ENCODE assay signal across 1 cellular context in the genomic region with DNA sequence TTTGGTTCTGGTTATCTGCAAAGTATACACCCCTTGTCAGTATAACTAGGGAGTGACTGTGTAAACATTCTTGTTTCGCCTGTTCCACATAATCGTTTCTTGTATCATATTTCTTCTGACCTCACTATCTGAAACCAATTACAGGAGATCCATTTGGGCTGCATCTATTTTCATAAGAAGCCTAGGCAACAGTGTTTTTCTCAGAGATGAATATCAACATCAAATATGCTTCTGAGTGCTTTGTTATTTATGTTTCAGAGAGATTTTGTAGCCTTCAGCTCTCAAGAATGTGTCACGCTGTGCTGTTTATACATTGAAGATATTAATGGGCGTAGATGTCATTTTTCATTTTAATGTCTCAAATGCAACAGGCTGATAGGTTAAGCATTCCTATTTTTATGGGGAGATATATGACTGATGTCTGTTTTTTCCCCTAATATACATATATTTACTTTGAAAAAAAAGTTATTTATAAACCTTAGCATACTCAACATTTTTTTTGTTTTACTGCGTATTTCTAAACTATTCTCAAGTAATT.
TF ChIP-seq lines count a peak whose summit lies in the region.

No MANE protein-coding gene starts in this region.

TF ChIP-seq in HEK293, 187 proteins besides CTCF, POLR2A, EP300 and RAD21 (continued from another document and continues in another):
- TF ChIP-seq ZFP69B (tag by site-specific recombination; IDR thresholded peaks at IDR 0.05) (0 out of 2 replicates have a peak, but pooled peaks have one; percentile 55), ZNF585B (tag by site-specific recombination; IDR thresholded peaks at IDR 0.05) (no peak), ZBTB7A (tag by site-specific recombination; IDR thresholded peaks at IDR 0.05; ENCODE audit: low read depth) (no peak), ZNF24 (tag by site-specific recombination; IDR thresholded peaks at IDR 0.05) (peak; percentile 97), HOXD13 (CRISPR knock-in tag; IDR thresholded peaks at IDR 0.05; ENCODE audit: borderline replicate concordance) (no peak), ZNF335 (tag by site-specific recombination; conservative IDR thresholded peaks at IDR 0.05) (no peak; the same call in 1 of the 2 replicates), ZNF121 (tag by site-specific recombination; IDR thresholded peaks at IDR 0.05) (no peak), SP7 (tag by site-specific recombination; IDR thresholded peaks at IDR 0.05) (peak; percentile 91), ZNF114 (tag by site-specific recombination; IDR thresholded peaks at IDR 0.05) (no peak), KLF8 (tag by site-specific recombination; IDR thresholded peaks at IDR 0.05) (peak; percentile 89), ZFP37 (tag by site-specific recombination; IDR thresholded peaks at IDR 0.05) (no peak), ZSCAN23 (tag by site-specific recombination; IDR thresholded peaks at IDR 0.05) (peak; percentile 92), ZNF350 (tag by site-specific recombination; IDR thresholded peaks at IDR 0.05) (no peak), MEIS1 (CRISPR knock-in tag; IDR thresholded peaks at IDR 0.05; ENCODE audit: borderline replicate concordance) (peak; percentile 86), ZNF560 (tag by site-specific recombination; IDR thresholded peaks at IDR 0.05; ENCODE audit: borderline replicate concordance) (no peak), ZNF155 (tag by site-specific recombination; IDR thresholded peaks at IDR 0.05) (no peak), ZNF830 (tag by site-specific recombination; IDR thresholded peaks at IDR 0.05; ENCODE audit: low read depth) (no peak), ZNF596 (tag by site-specific recombination; IDR thresholded peaks at IDR 0.05) (peak; percentile 67), ZNF302 (tag by site-specific recombination; IDR thresholded peaks at IDR 0.05; ENCODE audit: low read depth) (0 out of 2 replicates have a peak, but pooled peaks have one; percentile 36), ZNF23 (tag by site-specific recombination; IDR thresholded peaks at IDR 0.05; ENCODE audit: borderline replicate concordance) (no peak), ZNF391 (tag by site-specific recombination; IDR thresholded peaks at IDR 0.05; ENCODE audit: borderline replicate concordance, low read depth) (0 out of 2 replicates have a peak, but pooled peaks have one; percentile 57), SP3 (tag by site-specific recombination; IDR thresholded peaks at IDR 0.05) (no peak; the same call in 1 of the 2 replicates), REPIN1 (tag by site-specific recombination; IDR thresholded peaks at IDR 0.05; ENCODE audit: low read depth) (0 out of 2 replicates have a peak, but pooled peaks have one; percentile 46), ZNF561 (tag by site-specific recombination; IDR thresholded peaks at IDR 0.05; ENCODE audit: borderline replicate concordance) (peak; percentile 82), ZNF76 (tag by site-specific recombination; IDR thresholded peaks at IDR 0.05; ENCODE audit: borderline replicate concordance, low read depth) (peak; percentile 56; the same call in 1 of the 2 replicates)
- TF ChIP-seq, protein P1, sequence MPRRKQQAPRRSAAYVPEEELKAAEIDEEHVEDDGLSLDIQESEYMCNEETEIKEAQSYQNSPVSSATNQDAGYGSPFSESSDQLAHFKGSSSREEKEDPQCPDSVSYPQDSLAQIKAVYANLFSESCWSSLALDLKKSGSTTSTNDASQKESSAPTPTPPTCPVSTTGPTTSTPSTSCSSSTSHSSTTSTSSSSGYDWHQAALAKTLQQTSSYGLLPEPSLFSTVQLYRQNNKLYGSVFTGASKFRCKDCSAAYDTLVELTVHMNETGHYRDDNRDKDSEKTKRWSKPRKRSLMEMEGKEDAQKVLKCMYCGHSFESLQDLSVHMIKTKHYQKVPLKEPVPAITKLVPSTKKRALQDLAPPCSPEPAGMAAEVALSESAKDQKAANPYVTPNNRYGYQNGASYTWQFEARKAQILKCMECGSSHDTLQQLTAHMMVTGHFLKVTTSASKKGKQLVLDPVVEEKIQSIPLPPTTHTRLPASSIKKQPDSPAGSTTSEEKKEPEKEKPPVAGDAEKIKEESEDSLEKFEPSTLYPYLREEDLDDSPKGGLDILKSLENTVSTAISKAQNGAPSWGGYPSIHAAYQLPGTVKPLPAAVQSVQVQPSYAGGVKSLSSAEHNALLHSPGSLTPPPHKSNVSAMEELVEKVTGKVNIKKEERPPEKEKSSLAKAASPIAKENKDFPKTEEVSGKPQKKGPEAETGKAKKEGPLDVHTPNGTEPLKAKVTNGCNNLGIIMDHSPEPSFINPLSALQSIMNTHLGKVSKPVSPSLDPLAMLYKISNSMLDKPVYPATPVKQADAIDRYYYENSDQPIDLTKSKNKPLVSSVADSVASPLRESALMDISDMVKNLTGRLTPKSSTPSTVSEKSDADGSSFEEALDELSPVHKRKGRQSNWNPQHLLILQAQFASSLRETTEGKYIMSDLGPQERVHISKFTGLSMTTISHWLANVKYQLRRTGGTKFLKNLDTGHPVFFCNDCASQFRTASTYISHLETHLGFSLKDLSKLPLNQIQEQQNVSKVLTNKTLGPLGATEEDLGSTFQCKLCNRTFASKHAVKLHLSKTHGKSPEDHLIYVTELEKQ (tag by site-specific recombination; IDR thresholded peaks at IDR 0.05; ENCODE audit: borderline replicate concordance): peak; percentile 81
- TF ChIP-seq, protein P2, sequence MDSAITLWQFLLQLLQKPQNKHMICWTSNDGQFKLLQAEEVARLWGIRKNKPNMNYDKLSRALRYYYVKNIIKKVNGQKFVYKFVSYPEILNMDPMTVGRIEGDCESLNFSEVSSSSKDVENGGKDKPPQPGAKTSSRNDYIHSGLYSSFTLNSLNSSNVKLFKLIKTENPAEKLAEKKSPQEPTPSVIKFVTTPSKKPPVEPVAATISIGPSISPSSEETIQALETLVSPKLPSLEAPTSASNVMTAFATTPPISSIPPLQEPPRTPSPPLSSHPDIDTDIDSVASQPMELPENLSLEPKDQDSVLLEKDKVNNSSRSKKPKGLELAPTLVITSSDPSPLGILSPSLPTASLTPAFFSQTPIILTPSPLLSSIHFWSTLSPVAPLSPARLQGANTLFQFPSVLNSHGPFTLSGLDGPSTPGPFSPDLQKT (IDR thresholded peaks at IDR 0.05; ENCODE audit: borderline replicate concordance, low read depth, low read length): no peak
- TF ChIP-seq, protein P3, sequence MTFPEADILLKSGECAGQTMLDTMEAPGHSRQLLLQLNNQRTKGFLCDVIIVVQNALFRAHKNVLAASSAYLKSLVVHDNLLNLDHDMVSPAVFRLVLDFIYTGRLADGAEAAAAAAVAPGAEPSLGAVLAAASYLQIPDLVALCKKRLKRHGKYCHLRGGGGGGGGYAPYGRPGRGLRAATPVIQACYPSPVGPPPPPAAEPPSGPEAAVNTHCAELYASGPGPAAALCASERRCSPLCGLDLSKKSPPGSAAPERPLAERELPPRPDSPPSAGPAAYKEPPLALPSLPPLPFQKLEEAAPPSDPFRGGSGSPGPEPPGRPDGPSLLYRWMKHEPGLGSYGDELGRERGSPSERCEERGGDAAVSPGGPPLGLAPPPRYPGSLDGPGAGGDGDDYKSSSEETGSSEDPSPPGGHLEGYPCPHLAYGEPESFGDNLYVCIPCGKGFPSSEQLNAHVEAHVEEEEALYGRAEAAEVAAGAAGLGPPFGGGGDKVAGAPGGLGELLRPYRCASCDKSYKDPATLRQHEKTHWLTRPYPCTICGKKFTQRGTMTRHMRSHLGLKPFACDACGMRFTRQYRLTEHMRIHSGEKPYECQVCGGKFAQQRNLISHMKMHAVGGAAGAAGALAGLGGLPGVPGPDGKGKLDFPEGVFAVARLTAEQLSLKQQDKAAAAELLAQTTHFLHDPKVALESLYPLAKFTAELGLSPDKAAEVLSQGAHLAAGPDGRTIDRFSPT (tag by site-specific recombination; IDR thresholded peaks at IDR 0.05): peak; percentile 90
- TF ChIP-seq, protein P4, sequence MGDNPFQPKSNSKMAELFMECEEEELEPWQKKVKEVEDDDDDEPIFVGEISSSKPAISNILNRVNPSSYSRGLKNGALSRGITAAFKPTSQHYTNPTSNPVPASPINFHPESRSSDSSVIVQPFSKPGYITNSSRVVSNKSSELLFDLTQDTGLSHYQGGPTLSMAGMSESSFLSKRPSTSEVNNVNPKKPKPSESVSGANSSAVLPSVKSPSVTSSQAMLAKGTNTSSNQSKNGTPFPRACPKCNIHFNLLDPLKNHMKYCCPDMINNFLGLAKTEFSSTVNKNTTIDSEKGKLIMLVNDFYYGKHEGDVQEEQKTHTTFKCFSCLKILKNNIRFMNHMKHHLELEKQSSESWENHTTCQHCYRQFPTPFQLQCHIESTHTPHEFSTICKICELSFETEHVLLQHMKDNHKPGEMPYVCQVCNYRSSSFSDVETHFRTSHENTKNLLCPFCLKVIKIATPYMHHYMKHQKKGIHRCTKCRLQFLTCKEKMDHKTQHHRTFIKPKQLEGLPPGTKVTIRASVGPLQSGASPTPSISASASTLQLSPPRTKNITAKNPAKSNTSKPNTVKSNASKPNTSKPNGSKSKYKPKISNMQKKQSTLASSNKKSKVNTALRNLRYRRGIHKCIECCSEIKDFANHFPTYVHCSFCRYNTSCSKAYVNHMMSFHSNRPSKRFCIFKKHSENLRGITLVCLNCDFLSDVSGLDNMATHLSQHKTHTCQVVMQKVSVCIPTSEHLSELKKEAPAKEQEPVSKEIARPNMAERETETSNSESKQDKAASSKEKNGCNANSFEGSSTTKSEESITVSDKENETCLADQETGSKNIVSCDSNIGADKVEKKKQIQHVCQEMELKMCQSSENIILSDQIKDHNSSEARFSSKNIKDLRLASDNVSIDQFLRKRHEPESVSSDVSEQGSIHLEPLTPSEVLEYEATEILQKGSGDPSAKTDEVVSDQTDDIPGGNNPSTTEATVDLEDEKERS (tag by site-specific recombination; IDR thresholded peaks at IDR 0.05): no peak
- TF ChIP-seq, protein P5, sequence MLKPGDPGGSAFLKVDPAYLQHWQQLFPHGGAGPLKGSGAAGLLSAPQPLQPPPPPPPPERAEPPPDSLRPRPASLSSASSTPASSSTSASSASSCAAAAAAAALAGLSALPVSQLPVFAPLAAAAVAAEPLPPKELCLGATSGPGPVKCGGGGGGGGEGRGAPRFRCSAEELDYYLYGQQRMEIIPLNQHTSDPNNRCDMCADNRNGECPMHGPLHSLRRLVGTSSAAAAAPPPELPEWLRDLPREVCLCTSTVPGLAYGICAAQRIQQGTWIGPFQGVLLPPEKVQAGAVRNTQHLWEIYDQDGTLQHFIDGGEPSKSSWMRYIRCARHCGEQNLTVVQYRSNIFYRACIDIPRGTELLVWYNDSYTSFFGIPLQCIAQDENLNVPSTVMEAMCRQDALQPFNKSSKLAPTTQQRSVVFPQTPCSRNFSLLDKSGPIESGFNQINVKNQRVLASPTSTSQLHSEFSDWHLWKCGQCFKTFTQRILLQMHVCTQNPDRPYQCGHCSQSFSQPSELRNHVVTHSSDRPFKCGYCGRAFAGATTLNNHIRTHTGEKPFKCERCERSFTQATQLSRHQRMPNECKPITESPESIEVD (tag by site-specific recombination; IDR thresholded peaks at IDR 0.05): peak; percentile 100
- TF ChIP-seq, protein P6, sequence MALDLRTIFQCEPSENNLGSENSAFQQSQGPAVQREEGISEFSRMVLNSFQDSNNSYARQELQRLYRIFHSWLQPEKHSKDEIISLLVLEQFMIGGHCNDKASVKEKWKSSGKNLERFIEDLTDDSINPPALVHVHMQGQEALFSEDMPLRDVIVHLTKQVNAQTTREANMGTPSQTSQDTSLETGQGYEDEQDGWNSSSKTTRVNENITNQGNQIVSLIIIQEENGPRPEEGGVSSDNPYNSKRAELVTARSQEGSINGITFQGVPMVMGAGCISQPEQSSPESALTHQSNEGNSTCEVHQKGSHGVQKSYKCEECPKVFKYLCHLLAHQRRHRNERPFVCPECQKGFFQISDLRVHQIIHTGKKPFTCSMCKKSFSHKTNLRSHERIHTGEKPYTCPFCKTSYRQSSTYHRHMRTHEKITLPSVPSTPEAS (tag by site-specific recombination; IDR thresholded peaks at IDR 0.05): peak; percentile 62
- TF ChIP-seq, protein P7, sequence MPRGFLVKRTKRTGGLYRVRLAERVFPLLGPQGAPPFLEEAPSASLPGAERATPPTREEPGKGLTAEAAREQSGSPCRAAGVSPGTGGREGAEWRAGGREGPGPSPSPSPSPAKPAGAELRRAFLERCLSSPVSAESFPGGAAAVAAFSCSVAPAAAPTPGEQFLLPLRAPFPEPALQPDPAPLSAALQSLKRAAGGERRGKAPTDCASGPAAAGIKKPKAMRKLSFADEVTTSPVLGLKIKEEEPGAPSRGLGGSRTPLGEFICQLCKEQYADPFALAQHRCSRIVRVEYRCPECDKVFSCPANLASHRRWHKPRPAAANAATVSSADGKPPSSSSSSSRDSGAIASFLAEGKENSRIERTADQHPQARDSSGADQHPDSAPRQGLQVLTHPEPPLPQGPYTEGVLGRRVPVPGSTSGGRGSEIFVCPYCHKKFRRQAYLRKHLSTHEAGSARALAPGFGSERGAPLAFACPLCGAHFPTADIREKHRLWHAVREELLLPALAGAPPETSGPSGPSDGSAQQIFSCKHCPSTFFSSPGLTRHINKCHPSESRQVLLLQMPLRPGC (tag by site-specific recombination; IDR thresholded peaks at IDR 0.05): peak; percentile 87
- TF ChIP-seq, protein P8, sequence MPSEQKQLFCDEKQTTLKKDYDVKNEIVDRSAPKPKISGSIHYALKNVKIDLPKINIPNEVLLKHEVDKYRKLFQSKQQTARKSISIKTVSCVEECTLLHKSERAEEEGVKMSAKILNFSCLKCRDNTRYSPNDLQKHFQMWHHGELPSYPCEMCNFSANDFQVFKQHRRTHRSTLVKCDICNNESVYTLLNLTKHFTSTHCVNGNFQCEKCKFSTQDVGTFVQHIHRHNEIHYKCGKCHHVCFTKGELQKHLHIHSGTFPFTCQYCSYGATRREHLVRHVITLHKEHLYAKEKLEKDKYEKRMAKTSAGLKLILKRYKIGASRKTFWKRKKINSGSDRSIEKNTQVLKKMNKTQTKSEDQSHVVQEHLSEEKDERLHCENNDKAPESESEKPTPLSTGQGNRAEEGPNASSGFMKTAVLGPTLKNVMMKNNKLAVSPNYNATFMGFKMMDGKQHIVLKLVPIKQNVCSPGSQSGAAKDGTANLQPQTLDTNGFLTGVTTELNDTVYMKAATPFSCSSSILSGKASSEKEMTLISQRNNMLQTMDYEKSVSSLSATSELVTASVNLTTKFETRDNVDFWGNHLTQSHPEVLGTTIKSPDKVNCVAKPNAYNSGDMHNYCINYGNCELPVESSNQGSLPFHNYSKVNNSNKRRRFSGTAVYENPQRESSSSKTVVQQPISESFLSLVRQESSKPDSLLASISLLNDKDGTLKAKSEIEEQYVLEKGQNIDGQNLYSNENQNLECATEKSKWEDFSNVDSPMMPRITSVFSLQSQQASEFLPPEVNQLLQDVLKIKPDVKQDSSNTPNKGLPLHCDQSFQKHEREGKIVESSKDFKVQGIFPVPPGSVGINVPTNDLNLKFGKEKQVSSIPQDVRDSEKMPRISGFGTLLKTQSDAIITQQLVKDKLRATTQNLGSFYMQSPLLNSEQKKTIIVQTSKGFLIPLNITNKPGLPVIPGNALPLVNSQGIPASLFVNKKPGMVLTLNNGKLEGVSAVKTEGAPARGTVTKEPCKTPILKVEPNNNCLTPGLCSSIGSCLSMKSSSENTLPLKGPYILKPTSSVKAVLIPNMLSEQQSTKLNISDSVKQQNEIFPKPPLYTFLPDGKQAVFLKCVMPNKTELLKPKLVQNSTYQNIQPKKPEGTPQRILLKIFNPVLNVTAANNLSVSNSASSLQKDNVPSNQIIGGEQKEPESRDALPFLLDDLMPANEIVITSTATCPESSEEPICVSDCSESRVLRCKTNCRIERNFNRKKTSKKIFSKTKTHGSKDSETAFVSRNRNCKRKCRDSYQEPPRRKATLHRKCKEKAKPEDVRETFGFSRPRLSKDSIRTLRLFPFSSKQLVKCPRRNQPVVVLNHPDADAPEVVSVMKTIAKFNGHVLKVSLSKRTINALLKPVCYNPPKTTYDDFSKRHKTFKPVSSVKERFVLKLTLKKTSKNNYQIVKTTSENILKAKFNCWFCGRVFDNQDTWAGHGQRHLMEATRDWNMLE (tag by site-specific recombination; conservative IDR thresholded peaks at IDR 0.05; ENCODE audit: low read depth): peak; percentile 41; the same call in 1 of the 2 replicates
